Comparison of ENCODE assay signal across 1 cellular context in genomic region chr2:226443112-226443511, GRCh38.
A peak's percentile ranks its signal among the peaks of the same experiment; 100 is the strongest.
TF ChIP-seq lines count a peak whose summit lies in the region.

No MANE protein-coding gene starts in this region.

TF ChIP-seq in HepG2, 621 proteins besides CTCF, POLR2A, EP300 and RAD21 (continued from another document):
- no peak for TF ChIP-seq ZSCAN30 (CRISPR knock-in tag; IDR thresholded peaks at IDR 0.05)
- TF ChIP-seq POGZ (CRISPR knock-in tag; IDR thresholded peaks at IDR 0.05) = peak; percentile 81
- TF ChIP-seq NPAS2 (CRISPR knock-in tag; IDR thresholded peaks at IDR 0.05; ENCODE audit: borderline replicate concordance) = no peak
- TF ChIP-seq ATRX (CRISPR knock-in tag; IDR thresholded peaks at IDR 0.05; ENCODE audit: borderline replicate concordance) = no peak
- TF ChIP-seq TBX2 (CRISPR knock-in tag; IDR thresholded peaks at IDR 0.05; ENCODE audit: borderline replicate concordance) = peak; percentile 70; the same call in 1 of the 2 replicates
- no peak for TF ChIP-seq YEATS2 (CRISPR knock-in tag; IDR thresholded peaks at IDR 0.05; ENCODE audit: borderline replicate concordance)
- TF ChIP-seq ZMYM4 (CRISPR knock-in tag; IDR thresholded peaks at IDR 0.05) = peak; percentile 89
- TF ChIP-seq, protein P1, sequence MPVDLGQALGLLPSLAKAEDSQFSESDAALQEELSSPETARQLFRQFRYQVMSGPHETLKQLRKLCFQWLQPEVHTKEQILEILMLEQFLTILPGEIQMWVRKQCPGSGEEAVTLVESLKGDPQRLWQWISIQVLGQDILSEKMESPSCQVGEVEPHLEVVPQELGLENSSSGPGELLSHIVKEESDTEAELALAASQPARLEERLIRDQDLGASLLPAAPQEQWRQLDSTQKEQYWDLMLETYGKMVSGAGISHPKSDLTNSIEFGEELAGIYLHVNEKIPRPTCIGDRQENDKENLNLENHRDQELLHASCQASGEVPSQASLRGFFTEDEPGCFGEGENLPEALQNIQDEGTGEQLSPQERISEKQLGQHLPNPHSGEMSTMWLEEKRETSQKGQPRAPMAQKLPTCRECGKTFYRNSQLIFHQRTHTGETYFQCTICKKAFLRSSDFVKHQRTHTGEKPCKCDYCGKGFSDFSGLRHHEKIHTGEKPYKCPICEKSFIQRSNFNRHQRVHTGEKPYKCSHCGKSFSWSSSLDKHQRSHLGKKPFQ (CRISPR knock-in tag; IDR thresholded peaks at IDR 0.05; ENCODE audit: insufficient replicate concordance) = no peak
- 0 out of 2 replicates have a peak, but pooled peaks have one; percentile 33 for TF ChIP-seq ZNF274 (CRISPR knock-in tag; IDR thresholded peaks at IDR 0.05)
- TF ChIP-seq ZNF331 (CRISPR knock-in tag; IDR thresholded peaks at IDR 0.05) = peak; percentile 27; the same call in 1 of the 2 replicates
- no peak for TF ChIP-seq SOX13 (IDR thresholded peaks at IDR 0.05)
- TF ChIP-seq SOX13 (CRISPR knock-in tag; conservative IDR thresholded peaks at IDR 0.05 in 1 of 2, IDR thresholded peaks at IDR 0.05 in 1 of 2) = peak in 1 of 2 experiments; percentile 19; a peak in 1 of 4 replicates
- peak; percentile 46 for TF ChIP-seq ZNF644 (CRISPR knock-in tag; IDR thresholded peaks at IDR 0.05; ENCODE audit: low read depth)
- peak; percentile 28; the same call in 1 of the 2 replicates for TF ChIP-seq ZKSCAN5 (CRISPR knock-in tag; IDR thresholded peaks at IDR 0.05)
- 0 out of 2 replicates have a peak, but pooled peaks have one; percentile 16 for TF ChIP-seq RARA (CRISPR knock-in tag; IDR thresholded peaks at IDR 0.05)
- TF ChIP-seq ZNF788 (CRISPR knock-in tag; IDR thresholded peaks at IDR 0.05; ENCODE audit: borderline replicate concordance) = no peak
- peak; percentile 52 for TF ChIP-seq SALL1 (CRISPR knock-in tag; IDR thresholded peaks at IDR 0.05)
- no peak for TF ChIP-seq PAX8 (CRISPR knock-in tag; IDR thresholded peaks at IDR 0.05; ENCODE audit: borderline replicate concordance)
- TF ChIP-seq, protein P2, sequence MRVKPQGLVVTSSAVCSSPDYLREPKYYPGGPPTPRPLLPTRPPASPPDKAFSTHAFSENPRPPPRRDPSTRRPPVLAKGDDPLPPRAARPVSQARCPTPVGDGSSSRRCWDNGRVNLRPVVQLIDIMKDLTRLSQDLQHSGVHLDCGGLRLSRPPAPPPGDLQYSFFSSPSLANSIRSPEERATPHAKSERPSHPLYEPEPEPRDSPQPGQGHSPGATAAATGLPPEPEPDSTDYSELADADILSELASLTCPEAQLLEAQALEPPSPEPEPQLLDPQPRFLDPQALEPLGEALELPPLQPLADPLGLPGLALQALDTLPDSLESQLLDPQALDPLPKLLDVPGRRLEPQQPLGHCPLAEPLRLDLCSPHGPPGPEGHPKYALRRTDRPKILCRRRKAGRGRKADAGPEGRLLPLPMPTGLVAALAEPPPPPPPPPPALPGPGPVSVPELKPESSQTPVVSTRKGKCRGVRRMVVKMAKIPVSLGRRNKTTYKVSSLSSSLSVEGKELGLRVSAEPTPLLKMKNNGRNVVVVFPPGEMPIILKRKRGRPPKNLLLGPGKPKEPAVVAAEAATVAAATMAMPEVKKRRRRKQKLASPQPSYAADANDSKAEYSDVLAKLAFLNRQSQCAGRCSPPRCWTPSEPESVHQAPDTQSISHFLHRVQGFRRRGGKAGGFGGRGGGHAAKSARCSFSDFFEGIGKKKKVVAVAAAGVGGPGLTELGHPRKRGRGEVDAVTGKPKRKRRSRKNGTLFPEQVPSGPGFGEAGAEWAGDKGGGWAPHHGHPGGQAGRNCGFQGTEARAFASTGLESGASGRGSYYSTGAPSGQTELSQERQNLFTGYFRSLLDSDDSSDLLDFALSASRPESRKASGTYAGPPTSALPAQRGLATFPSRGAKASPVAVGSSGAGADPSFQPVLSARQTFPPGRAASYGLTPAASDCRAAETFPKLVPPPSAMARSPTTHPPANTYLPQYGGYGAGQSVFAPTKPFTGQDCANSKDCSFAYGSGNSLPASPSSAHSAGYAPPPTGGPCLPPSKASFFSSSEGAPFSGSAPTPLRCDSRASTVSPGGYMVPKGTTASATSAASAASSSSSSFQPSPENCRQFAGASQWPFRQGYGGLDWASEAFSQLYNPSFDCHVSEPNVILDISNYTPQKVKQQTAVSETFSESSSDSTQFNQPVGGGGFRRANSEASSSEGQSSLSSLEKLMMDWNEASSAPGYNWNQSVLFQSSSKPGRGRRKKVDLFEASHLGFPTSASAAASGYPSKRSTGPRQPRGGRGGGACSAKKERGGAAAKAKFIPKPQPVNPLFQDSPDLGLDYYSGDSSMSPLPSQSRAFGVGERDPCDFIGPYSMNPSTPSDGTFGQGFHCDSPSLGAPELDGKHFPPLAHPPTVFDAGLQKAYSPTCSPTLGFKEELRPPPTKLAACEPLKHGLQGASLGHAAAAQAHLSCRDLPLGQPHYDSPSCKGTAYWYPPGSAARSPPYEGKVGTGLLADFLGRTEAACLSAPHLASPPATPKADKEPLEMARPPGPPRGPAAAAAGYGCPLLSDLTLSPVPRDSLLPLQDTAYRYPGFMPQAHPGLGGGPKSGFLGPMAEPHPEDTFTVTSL (CRISPR knock-in tag; IDR thresholded peaks at IDR 0.05; ENCODE audit: borderline replicate concordance) = 0 out of 2 replicates have a peak, but pooled peaks have one; percentile 26
- 0 out of 2 replicates have a peak, but pooled peaks have one; percentile 29 for TF ChIP-seq HBP1 (CRISPR knock-in tag; IDR thresholded peaks at IDR 0.05; ENCODE audit: low read depth)
- TF ChIP-seq HNF4A (CRISPR knock-in tag; IDR thresholded peaks at IDR 0.05) = peak; percentile 75
- TF ChIP-seq ZNF12 (CRISPR knock-in tag; IDR thresholded peaks at IDR 0.05) = peak; percentile 86
- no peak for TF ChIP-seq FOXO4 (CRISPR knock-in tag; conservative IDR thresholded peaks at IDR 0.05)
TF ChIP-seq in HepG2: peak in this region for 17.
